In genomic region chr7:96321041-96321669, GRCh38 we compare ENCODE assay signal across 1 cellular context.
TF ChIP-seq lines count a peak whose summit lies in the region.

No MANE protein-coding gene starts in this region.

TF ChIP-seq in GM12878, 131 proteins besides CTCF, POLR2A, EP300 and RAD21 (continued from another document and continues in another):
- TF ChIP-seq ELK1 (IDR thresholded peaks at IDR 0.05; ENCODE audit: low read depth, low read length) (no peak), PAX5 (IDR thresholded peaks at IDR 0.05; ENCODE audit: borderline replicate concordance, low read depth, low read length) (no peak), LARP7 (IDR thresholded peaks at IDR 0.05) (no peak), BCL3 (IDR thresholded peaks at IDR 0.05; ENCODE audit: borderline replicate concordance, insufficient read depth, low read depth, low read length, poor library complexity, severe bottlenecking) (peak; percentile 40), NRF1 (conservative IDR thresholded peaks at IDR 0.05; ENCODE audit: low read depth, low read length) (no peak), CHD4 (IDR thresholded peaks at IDR 0.05) (no peak), SIX5 (IDR thresholded peaks at IDR 0.05; ENCODE audit: low read depth, low read length, severe bottlenecking) (peak; percentile 5), ZBTB40 (IDR thresholded peaks at IDR 0.05; ENCODE audit: borderline replicate concordance) (no peak), SIN3A (IDR thresholded peaks at IDR 0.05; ENCODE audit: low read depth, low read length) (no peak), RCOR1 (conservative IDR thresholded peaks at IDR 0.05; ENCODE audit: low read depth, low read length) (no peak), TARDBP (IDR thresholded peaks at IDR 0.05; ENCODE audit: borderline replicate concordance) (no peak), IKZF2 (IDR thresholded peaks at IDR 0.05) (peak; percentile 50 to 54; a peak in 3 of 4 replicates), USF2 (IDR thresholded peaks at IDR 0.05; ENCODE audit: borderline replicate concordance, low read depth, low read length) (no peak), IKZF1 (conservative IDR thresholded peaks at IDR 0.05) (peak; percentile 65; the same call in 1 of the 2 replicates), MYB (IDR thresholded peaks at IDR 0.05; ENCODE audit: borderline replicate concordance, low read depth, low read length) (no peak), RELB (IDR thresholded peaks at IDR 0.05; ENCODE audit: low read depth) (peak; percentile 40; the same call in 1 of the 2 replicates), GABPA (IDR thresholded peaks at IDR 0.05; ENCODE audit: low read depth) (no peak), YBX1 (IDR thresholded peaks at IDR 0.05) (no peak), MTA2 (IDR thresholded peaks at IDR 0.05; ENCODE audit: low read depth) (peak; percentile 19; the same call in 1 of the 2 replicates), JUND (IDR thresholded peaks at IDR 0.05; ENCODE audit: low read depth, low read length) (no peak), NBN (IDR thresholded peaks at IDR 0.05) (peak; percentile 67; the same call in 1 of the 2 replicates), ZNF217 (IDR thresholded peaks at IDR 0.05) (no peak), GATAD2B (conservative IDR thresholded peaks at IDR 0.05; ENCODE audit: low read depth) (no peak), BMI1 (IDR thresholded peaks at IDR 0.05; ENCODE audit: borderline replicate concordance) (no peak), ZNF24 (IDR thresholded peaks at IDR 0.05) (0 out of 2 replicates have a peak, but pooled peaks have one; percentile 5), TBL1XR1 (IDR thresholded peaks at IDR 0.05; ENCODE audit: low read depth, low read length) (no peak), IRF3 (IDR thresholded peaks at IDR 0.05) (no peak), MLLT1 (IDR thresholded peaks at IDR 0.05) (peak; percentile 57), ZBTB33 (IDR thresholded peaks at IDR 0.05) (no peak), ATF3 (IDR thresholded peaks at IDR 0.05; ENCODE audit: borderline replicate concordance, extremely low read depth, low read depth, low read length) (no peak), MXI1 (IDR thresholded peaks at IDR 0.05; ENCODE audit: low read depth, low read length) (no peak), HSF1 (IDR thresholded peaks at IDR 0.05; ENCODE audit: low read depth, low read length) (no peak), SMAD5 (IDR thresholded peaks at IDR 0.05; ENCODE audit: low read depth) (peak; percentile 39; the same call in 1 of the 2 replicates), FOXM1 (IDR thresholded peaks at IDR 0.05; ENCODE audit: low read depth, low read length) (no peak), PBX3 (IDR thresholded peaks at IDR 0.05; ENCODE audit: insufficient replicate concordance, low read depth, low read length) (no peak), NR2C2 (IDR thresholded peaks at IDR 0.05; ENCODE audit: borderline replicate concordance, control insufficient read depth, insufficient read length, low read depth) (no peak), CHD2 (IDR thresholded peaks at IDR 0.05; ENCODE audit: borderline replicate concordance, low read depth, low read length) (0 out of 2 replicates have a peak, but pooled peaks have one; percentile 32), SREBF2 (IDR thresholded peaks at IDR 0.05; ENCODE audit: low read length) (no peak), KDM1A (IDR thresholded peaks at IDR 0.05; ENCODE audit: borderline replicate concordance) (no peak), FOXK2 (IDR thresholded peaks at IDR 0.05) (peak; percentile 8; the same call in 1 of the 2 replicates), HDGF (IDR thresholded peaks at IDR 0.05) (no peak), NFYA (IDR thresholded peaks at IDR 0.05; ENCODE audit: borderline replicate concordance, low read depth, low read length) (no peak), ASH2L (IDR thresholded peaks at IDR 0.05; ENCODE audit: borderline replicate concordance, low read depth) (no peak)
